15 cellular contexts compared by ENCODE assay signal in genomic region chr14:52546318-52546670, GRCh38. TPM values are rescaled to one million over a fixed set of nuclear protein-coding genes. Genes with fewer than 3 reads are reported as not detected.
DNase-seq lines count a peak whose midpoint lies in the region; ATAC-seq, FAIRE-seq and TF ChIP-seq lines count a peak whose summit lies in the region.
"Had no signal": no experiment of that assay in that cellular context is flagged by ENCODE, and none has a peak within 500 bp of the region (broad histone marks: within the 10 kb centered on the region; RNA-seq: fewer than 3 reads in every experiment).

No MANE protein-coding gene starts in this region.

- no peak for TF ChIP-seq CTCF in Loucy (conservative IDR thresholded peaks at IDR 0.05; ENCODE audit: low read length)
- TF ChIP-seq CTCF in GM12878 (IDR thresholded peaks at IDR 0.05 in 2 of 3, conservative IDR thresholded peaks at IDR 0.05 in 1 of 3; ENCODE audit: control insufficient read depth in 2 of 3, extremely low read depth in 1 of 3, insufficient read depth in 1 of 3, low read depth in 3 of 3, low read length in 3 of 3), result no peak
- no peak for TF ChIP-seq CTCF in glutamatergic neuron (IDR thresholded peaks at IDR 0.05; ENCODE audit: partially characterized antibody, unreplicated experiment)

- H4K20me1 ChIP-seq in BLaER1 treated with 17β-estradiol and CSF1 and Interleukin-3, amounts not matched to agents 10 nM and 100 nM, result peaks cover 0 to 7% (median 0%) of the 10 kb centered on the region in 11 experiments; a peak in 3 of 22 replicates
- H4K20me1 ChIP-seq in Loucy (ENCODE audit: insufficient read depth, low read length, poor library complexity, severe bottlenecking) (no peaks in the 10 kb centered on the region), GM12878 (ENCODE audit: control insufficient read depth, insufficient read depth) (no peaks in the 10 kb centered on the region)

- no TSS peak for BruUV-seq in GM12878 (replicated peaks; lab: Mats Ljungman, UMichigan)

- H2AFZ ChIP-seq in Loucy (ENCODE audit: low read length) (0 out of 2 replicates have a peak overlapping the region, but pooled peaks have one; percentile 20), GM12878 (ENCODE audit: control insufficient read depth, low read depth, low read length) (peak overlapping the region; percentile 33; the same call in 1 of the 2 replicates)

- peak overlapping the region; percentile 51 for H3K27ac Mint-ChIP-seq in stimulated activated effector memory CD8-positive, alpha-beta T cell treated with anti-CD3 and anti-CD28 coated beads, Interleukin-12 subunit alpha, Interleukin-12 subunit beta, amount 100 ng/mL, for 72 hours
- no peak overlapping the region for H3K27ac Mint-ChIP-seq in glutamatergic neuron (ENCODE audit: unreplicated experiment)
- H3K27ac Mint-ChIP-seq: IgD-negative memory B cell had no signal

- POLR2A ChIA-PET in GM12878 (lab: Charles Lee), result no interaction called here

- no peak for FAIRE-seq in GM12878 (lab: Jason Lieb, UNC)

- peaks cover 18% of the 10 kb centered on the region for H3K4me1 Mint-ChIP-seq in stimulated activated effector memory CD8-positive, alpha-beta T cell treated with anti-CD3 and anti-CD28 coated beads, Interleukin-12 subunit alpha, Interleukin-12 subunit beta, amount 100 ng/mL, for 72 hours
- H3K4me1 Mint-ChIP-seq in glutamatergic neuron (ENCODE audit: low read depth, unreplicated experiment), result peaks cover 4% of the 10 kb centered on the region

- RAD21 ChIA-PET in GM12878 (lab: Charles Lee; ENCODE audit: unreplicated experiment), result no interaction called here

- ATAC-seq in GM12878 (peak; percentile 16; the same call in 2 of the 3 replicates), GM19397 (IDR thresholded peaks at IDR 0.05; ENCODE audit: unreplicated experiment) (no peak), HG02840 (IDR thresholded peaks at IDR 0.05; ENCODE audit: low FRiP score, unreplicated experiment) (no peak)
- no peak for ATAC-seq in stimulated activated effector memory CD8-positive, alpha-beta T cell treated with anti-CD3 and anti-CD28 coated beads, Interleukin-12 subunit alpha, Interleukin-12 subunit beta, amount 100 ng/mL, for 72 hours

- no peak for TF ChIP-seq RAD21 in GM12878 (IDR thresholded peaks at IDR 0.05; ENCODE audit: insufficient read depth, low read depth, low read length)

- no peaks in the 10 kb centered on the region for H3K36me3 Mint-ChIP-seq in stimulated activated effector memory CD8-positive, alpha-beta T cell treated with anti-CD3 and anti-CD28 coated beads, Interleukin-12 subunit alpha, Interleukin-12 subunit beta, amount 100 ng/mL, for 72 hours
- H3K36me3 Mint-ChIP-seq in glutamatergic neuron (ENCODE audit: unreplicated experiment), result no peaks in the 10 kb centered on the region

- WGBS in GM12878 (ENCODE audit: insufficient coverage, insufficient replicate concordance, low lambda C conversion rate, missing lambda C conversion rate), result 74% methylated on average over 4 of the region's 4 CpGs

- no peaks in the 10 kb centered on the region for H3K9me3 Mint-ChIP-seq in stimulated activated effector memory CD8-positive, alpha-beta T cell treated with anti-CD3 and anti-CD28 coated beads, Interleukin-12 subunit alpha, Interleukin-12 subunit beta, amount 100 ng/mL, for 72 hours
- H3K9me3 Mint-ChIP-seq in glutamatergic neuron (ENCODE audit: unreplicated experiment), result no peaks in the 10 kb centered on the region
- H3K9me3 Mint-ChIP-seq: IgD-negative memory B cell had no signal

- no peaks in the 10 kb centered on the region for H3F3A ChIP-seq in Loucy (ENCODE audit: low read depth)

- no peak overlapping the region for H3K4me3 Mint-ChIP-seq in stimulated activated effector memory CD8-positive, alpha-beta T cell treated with anti-CD3 and anti-CD28 coated beads, Interleukin-12 subunit alpha, Interleukin-12 subunit beta, amount 100 ng/mL, for 72 hours
- H3K4me3 Mint-ChIP-seq in glutamatergic neuron (ENCODE audit: unreplicated experiment), result no peak overlapping the region
- H3K4me3 Mint-ChIP-seq: IgD-negative memory B cell had no signal

- peaks cover 13 to 30% (median 24%) of the 10 kb centered on the region in 10 experiments for H3K4me1 ChIP-seq in BLaER1 treated with 17β-estradiol and CSF1 and Interleukin-3, amounts not matched to agents 10 nM and 100 nM
- peaks cover 54% of the 10 kb centered on the region for H3K4me1 ChIP-seq in Loucy (ENCODE audit: insufficient read depth, low read length, poor library complexity, severe bottlenecking)
- H3K4me1 ChIP-seq in GM12878 (ENCODE audit: control insufficient read depth, insufficient read depth, low read length), result peaks cover 8% of the 10 kb centered on the region

- peak overlapping the region in 7 of 11 experiments; percentile 12 to 41 (median 20); a peak in 10 of 22 replicates for H3K4me2 ChIP-seq in BLaER1 treated with 17β-estradiol and CSF1 and Interleukin-3, amounts not matched to agents 10 nM and 100 nM
- peak overlapping the region; percentile 59 for H3K4me2 ChIP-seq in Loucy (ENCODE audit: low read depth, low read length, poor library complexity, severe bottlenecking)
- no peak overlapping the region for H3K4me2 ChIP-seq in GM12878 (ENCODE audit: control insufficient read depth, insufficient read depth)

- intact Hi-C loops in GM12878 (cut with micrococcal nuclease; ENCODE audit: unreplicated experiment), result loop anchor here (10.0 kb wide), 1 partner anchor 149 kb away; the partner anchor contains the start of gene ERO1A

- H3K79me2 ChIP-seq in Loucy (ENCODE audit: insufficient read depth, low read length) (peaks cover 37% of the 10 kb centered on the region), GM12878 (ENCODE audit: control insufficient read depth, insufficient read depth, low read length) (peaks cover 1% of the 10 kb centered on the region)

- H3K4me3 ChIP-seq in BLaER1 treated with 17β-estradiol and CSF1 and Interleukin-3, amounts not matched to agents 10 nM and 100 nM, result no peak overlapping the region
- H3K4me3 ChIP-seq in Loucy (ENCODE audit: low read length, poor library complexity, severe bottlenecking) (peak overlapping the region; percentile 37), GM12878 (no peak overlapping the region)
- H3K4me3 ChIP-seq: HAP-1 had no signal

- TF ChIP-seq EP300 in GM12878 (IDR thresholded peaks at IDR 0.05; ENCODE audit: borderline replicate concordance in 1 of 2, control insufficient read depth in 1 of 2, low read depth in 2 of 2, low read length in 2 of 2), result no peak

- no peak overlapping the region for H3K27ac ChIP-seq in BLaER1 treated with 17β-estradiol and CSF1 and Interleukin-3, amounts not matched to agents 10 nM and 100 nM
- H3K27ac ChIP-seq in GM12878 (ENCODE audit: control insufficient read depth, insufficient read depth), result no peak overlapping the region

- H3K9me2 ChIP-seq in Loucy (replicated peaks; ENCODE audit: low read depth, low read length), result no peaks in the 10 kb centered on the region

- no peak overlapping the region; a peak in 1 of 22 replicates for H3K9ac ChIP-seq in BLaER1 treated with 17β-estradiol and CSF1 and Interleukin-3, amounts not matched to agents 10 nM and 100 nM
- H3K9ac ChIP-seq in Loucy (ENCODE audit: low read depth, low read length, poor library complexity, severe bottlenecking), result peak overlapping the region; percentile 51
- H3K9ac ChIP-seq in GM12878 (ENCODE audit: control insufficient read depth, insufficient read depth, low read length), result no peak overlapping the region

- CTCF ChIA-PET in GM12878 (lab: Yijun Ruan, JAX), result interaction anchor here (1.3 to 1.6 kb wide), 2 partner anchors 10 to 11 kb away, joined by 3 to 8 read pairs; no protein-coding TSS in a partner anchor

- peaks cover 0 to 27% (median 7%) of the 10 kb centered on the region in 11 experiments; a peak in 11 of 22 replicates for H3K36me3 ChIP-seq in BLaER1 treated with 17β-estradiol and CSF1 and Interleukin-3, amounts not matched to agents 10 nM and 100 nM
- H3K36me3 ChIP-seq in Loucy (ENCODE audit: insufficient read depth, low read length) (no peaks in the 10 kb centered on the region), GM12878 (ENCODE audit: control insufficient read depth in 2 of 2, insufficient read depth in 2 of 2, low read length in 1 of 2) (no peaks in the 10 kb centered on the region)
- H3K36me3 ChIP-seq: HAP-1 had no signal

- in situ Hi-C loops in GM12878 (cut with MboI), result no loop called here

- no peak for DNase-seq in GM12878 (ENCODE audit: low read depth, low spot score)
- no peak for DNase-seq in stimulated activated effector memory CD8-positive, alpha-beta T cell treated with anti-CD3 and anti-CD28 coated beads, Interleukin-12 subunit alpha, Interleukin-12 subunit beta, amount 100 ng/mL, for 72 hours (ENCODE audit: low spot score in 2 of 2)
- DNase-seq in SKM-1 (lab: John Stamatoyannopoulos, UW; ENCODE audit: unreplicated experiment), result no peak
- DNase-seq in glutamatergic neuron, result no peak
- DNase-seq: C1 segment of cervical spinal cord, DMS79, NCI-H1105 treated with DMSO at 0.1 percent for 48 hours, NCI-H1694 treated with DMSO at 0.1 percent for 48 hours, NCI-H226 had no signal

- H3K27me3 Mint-ChIP-seq in glutamatergic neuron (ENCODE audit: unreplicated experiment), result no peaks in the 10 kb centered on the region
- H3K27me3 Mint-ChIP-seq: IgD-negative memory B cell had no signal

- H3K9me3 ChIP-seq in BLaER1 treated with 17β-estradiol and CSF1 and Interleukin-3, amounts not matched to agents 10 nM and 100 nM (replicated peaks in 1 of 11), result no peaks in the 10 kb centered on the region
- H3K9me3 ChIP-seq in Loucy (ENCODE audit: insufficient read depth, low read depth, low read length) (no peaks in the 10 kb centered on the region), GM12878 (replicated peaks; ENCODE audit: control insufficient read depth, insufficient read depth, low read length) (no peaks in the 10 kb centered on the region)
- H3K9me3 ChIP-seq: HAP-1 had no signal

- SMC1A ChIA-PET in GM12878 (lab: Charles Lee; ENCODE audit: uncharacterized antibody, unreplicated experiment), result interaction anchor here (0.8 to 1.1 kb wide), 2 partner anchors 29 to 246 kb away, joined by 3 read pairs; no protein-coding TSS in a partner anchor

- TF ChIP-seq POLR2A in GM12878 (IDR thresholded peaks at IDR 0.05; ENCODE audit: low read depth, low read length), result no peak

- no peaks in the 10 kb centered on the region for H3K27me3 ChIP-seq in BLaER1 treated with 17β-estradiol and CSF1 and Interleukin-3, amounts not matched to agents 10 nM and 100 nM
- H3K27me3 ChIP-seq in Loucy (ENCODE audit: insufficient read depth, low read length, poor library complexity, severe bottlenecking) (no peaks in the 10 kb centered on the region), GM12878 (replicated peaks in 1 of 2; ENCODE audit: control insufficient read depth in 2 of 2, insufficient read depth in 2 of 2, low read length in 1 of 2) (no peaks in the 10 kb centered on the region)

RNA-seq across cellular contexts. Expression of gene TXNDC16, which starts 6.0 kb away (rescaled TPM):
- 10.0 and 10.6 TPM in 2 replicates for total RNA-seq in GM12878 (2013; cell fraction: nucleolus; rRNA removed)
- total RNA-seq in GM12878 (2014; rRNA removed) (3.9 and 4.4 TPM in 2 replicates), GM12878 (2014; rRNA removed; fragmentation: Illumina TruSeq; extraction: Trizol) (6.7 TPM in 2 replicates), GM12878 (2021) (6.6 and 7.9 TPM in 2 replicates), glutamatergic neuron (ENCODE audit: unreplicated experiment) (17.5 TPM)
- 1.4 TPM for polyA plus RNA-seq in GM12878 (2011; ENCODE audit: low read depth)
- polyA plus RNA-seq in GM12878 (2011; rRNA removed) (6.9 and 10.8 TPM in 2 replicates), GM12878 (2014; fragmentation: Illumina TruSeq; extraction: Trizol) (5.5 and 7.9 TPM in 2 replicates), GM12878 (2014; fragmentation: Nextera tagmentation; extraction: Ambion mirVana) (1 to 10 TPM; 1.2 to 1.6 TPM), GM12878 (2014; rRNA removed) (3.3 and 3.5 TPM in 2 replicates), GM12878 (2016; fragmentation: Nextera tagmentation; extraction: Ambion mirVana) (1 to 10 TPM; 5.5 to 7.1 TPM)
- polyA plus RNA-seq in GM12878 (2011; cell fraction: cytosol; rRNA removed), result 2.2 and 2.4 TPM in 2 replicates
- 4.2 and 4.7 TPM in 2 replicates for polyA plus RNA-seq in GM12878 (2011; cell fraction: nucleus; rRNA removed)
- 3.1 and 4.0 TPM in 2 replicates for polyA plus RNA-seq in GM12878 (2012)
- 4.2 and 5.0 TPM in 2 replicates for polyA minus RNA-seq in GM12878 (2011; rRNA and poly(A)+ RNA removed)
- 1.8 and 3.6 TPM in 2 replicates for polyA minus RNA-seq in GM12878 (2011; cell fraction: cytosol; rRNA and poly(A)+ RNA removed)
- 6.9 and 14.6 TPM in 2 replicates for polyA minus RNA-seq in GM12878 (2011; cell fraction: nucleus; rRNA and poly(A)+ RNA removed)

RNA-seq across cellular contexts. Expression of gene GPR137C, which starts 6.3 kb away (rescaled TPM):
- total RNA-seq in GM12878 (2013; cell fraction: nucleolus; rRNA removed), result 0.22 and 0.29 TPM in 2 replicates
- total RNA-seq in GM12878 (2014; rRNA removed) (0.11 and 0.33 TPM in 2 replicates), GM12878 (2014; rRNA removed; fragmentation: Illumina TruSeq; extraction: Trizol) (0.18 and 0.32 TPM in 2 replicates), GM12878 (2021) (0.24 and 0.72 TPM in 2 replicates), glutamatergic neuron (ENCODE audit: unreplicated experiment) (19.5 TPM)
- 0.25 TPM for polyA plus RNA-seq in GM12878 (2011; ENCODE audit: low read depth)
- polyA plus RNA-seq in GM12878 (2011; rRNA removed) (0.26 and 0.37 TPM in 2 replicates), GM12878 (2014; fragmentation: Illumina TruSeq; extraction: Trizol) (0.28 and 0.84 TPM in 2 replicates), GM12878 (2014; fragmentation: Nextera tagmentation; extraction: Ambion mirVana) (under 1 TPM; 0.03 to 0.05 TPM), GM12878 (2014; rRNA removed) (0.16 and 0.29 TPM in 2 replicates), GM12878 (2016; fragmentation: Nextera tagmentation; extraction: Ambion mirVana) (under 1 TPM; 0.10 to 0.35 TPM)
- polyA plus RNA-seq in GM12878 (2011; cell fraction: cytosol; rRNA removed), result 0.03 and 0.05 TPM in 2 replicates
- polyA plus RNA-seq in GM12878 (2011; cell fraction: nucleus; rRNA removed), result 0.55 and 0.88 TPM in 2 replicates
- 0.31 and 0.45 TPM in 2 replicates for polyA plus RNA-seq in GM12878 (2012)
- polyA minus RNA-seq in GM12878 (2011; rRNA and poly(A)+ RNA removed), result 0.36 and 0.73 TPM in 2 replicates
- polyA minus RNA-seq in GM12878 (2011; cell fraction: cytosol; rRNA and poly(A)+ RNA removed), result not detected in 2 replicates
- polyA minus RNA-seq in GM12878 (2011; cell fraction: nucleus; rRNA and poly(A)+ RNA removed), result 0.60 and 1.1 TPM in 2 replicates
- polyA plus RNA-seq: IgD-negative memory B cell had no signal

Comparison
In these comparisons a context has a peak if more than half of its experiments do, and no peak if none do; other contexts are left out.
1. RNA of gene GPR137C, which starts 6.3 kb away (total RNA-seq): 19.5 TPM in glutamatergic neuron (single experiment); 0.11 to 0.72 TPM in GM12878; every median in the first group is over 10 times any median in the second.